1 cellular context compared by ENCODE assay signal in genomic region chr19:36837902-36838783, GRCh38.
TF ChIP-seq lines count a peak whose summit lies in the region.

ZNF790 (minus strand) TSS chr19:36838387; CDS start chr19:36825619, 12,768 bp downstream.

TF ChIP-seq in HEK293, 187 proteins besides CTCF, POLR2A, EP300 and RAD21 (continued from another document):
- TF ChIP-seq ZBTB11 (tag by site-specific recombination; conservative IDR thresholded peaks at IDR 0.05; ENCODE audit: low read depth) (peak; percentile 98), KLF8 (tag by site-specific recombination; IDR thresholded peaks at IDR 0.05) (peak; percentile 98), REST (tag by site-specific recombination; IDR thresholded peaks at IDR 0.05) (peak; percentile 88), ZNF274 (IDR thresholded peaks at IDR 0.05; ENCODE audit: low read length) (no peak), ZNF274 (tag by site-specific recombination; IDR thresholded peaks at IDR 0.05; ENCODE audit: borderline replicate concordance) (no peak; the same call in 1 of the 2 replicates), KLF1 (tag by site-specific recombination; IDR thresholded peaks at IDR 0.05) (peak; percentile 79), BCL11A (tag by site-specific recombination; IDR thresholded peaks at IDR 0.05; ENCODE audit: low read depth) (peak; percentile 64), GLIS2 (tag by site-specific recombination; IDR thresholded peaks at IDR 0.05) (no peak; the same call in 1 of the 2 replicates), ZBTB17 (tag by site-specific recombination; IDR thresholded peaks at IDR 0.05) (peak; percentile 99), ZNF488 (tag by site-specific recombination; IDR thresholded peaks at IDR 0.05) (no peak), ZNF133 (tag by site-specific recombination; IDR thresholded peaks at IDR 0.05) (peak; percentile 77), ZFP37 (tag by site-specific recombination; IDR thresholded peaks at IDR 0.05) (peak; percentile 100), ZNF24 (tag by site-specific recombination; IDR thresholded peaks at IDR 0.05) (peak; percentile 99), ZNF239 (tag by site-specific recombination; IDR thresholded peaks at IDR 0.05) (peak; percentile 95), ATF2 (tag by site-specific recombination; IDR thresholded peaks at IDR 0.05; ENCODE audit: low read depth) (peak; percentile 85), ZNF785 (tag by site-specific recombination; IDR thresholded peaks at IDR 0.05) (peak; percentile 99), SCRT1 (tag by site-specific recombination; IDR thresholded peaks at IDR 0.05; ENCODE audit: borderline replicate concordance) (peak; percentile 40; the same call in 1 of the 2 replicates), ZBTB7A (tag by site-specific recombination; IDR thresholded peaks at IDR 0.05; ENCODE audit: low read depth) (peak; percentile 89; the same call in 1 of the 2 replicates), ZNF121 (tag by site-specific recombination; IDR thresholded peaks at IDR 0.05) (peak; percentile 92), ZNF426 (tag by site-specific recombination; IDR thresholded peaks at IDR 0.05) (no peak), ZNF391 (tag by site-specific recombination; IDR thresholded peaks at IDR 0.05; ENCODE audit: borderline replicate concordance, low read depth) (peak; percentile 99), KLF9 (tag by site-specific recombination; IDR thresholded peaks at IDR 0.05; ENCODE audit: low read depth) (0 out of 2 replicates have a peak, but pooled peaks have one; percentile 46), ZNF292 (tag by site-specific recombination; IDR thresholded peaks at IDR 0.05; ENCODE audit: borderline replicate concordance, low read depth) (no peak), SETDB1 (IDR thresholded peaks at IDR 0.05; ENCODE audit: insufficient read length, low read length) (no peak), ZNF548 (tag by site-specific recombination; IDR thresholded peaks at IDR 0.05) (peak; percentile 85; the same call in 1 of the 2 replicates), HOXA7 (CRISPR knock-in tag; IDR thresholded peaks at IDR 0.05; ENCODE audit: borderline replicate concordance) (no peak), ZNF747 (tag by site-specific recombination; IDR thresholded peaks at IDR 0.05) (no peak), ZNF302 (tag by site-specific recombination; IDR thresholded peaks at IDR 0.05; ENCODE audit: low read depth) (peak; percentile 88), ZNF335 (tag by site-specific recombination; conservative IDR thresholded peaks at IDR 0.05) (peak; percentile 100), ZNF513 (tag by site-specific recombination; IDR thresholded peaks at IDR 0.05) (peak; percentile 30), ZNF624 (tag by site-specific recombination; IDR thresholded peaks at IDR 0.05) (peak; percentile 99), ZNF221 (tag by site-specific recombination; IDR thresholded peaks at IDR 0.05; ENCODE audit: borderline replicate concordance) (0 out of 2 replicates have a peak, but pooled peaks have one; percentile 49), HIC1 (tag by site-specific recombination; IDR thresholded peaks at IDR 0.05) (no peak), HOXD13 (CRISPR knock-in tag; IDR thresholded peaks at IDR 0.05; ENCODE audit: borderline replicate concordance) (no peak), ZSCAN5A (tag by site-specific recombination; IDR thresholded peaks at IDR 0.05) (peak; percentile 98), PBX3 (CRISPR knock-in tag; IDR thresholded peaks at IDR 0.05) (peak; percentile 52; the same call in 1 of the 2 replicates), ZBTB6 (tag by site-specific recombination; IDR thresholded peaks at IDR 0.05) (peak; percentile 56; the same call in 1 of the 2 replicates), ZNF558 (tag by site-specific recombination; IDR thresholded peaks at IDR 0.05) (peak; percentile 79), ZNF585B (tag by site-specific recombination; IDR thresholded peaks at IDR 0.05) (no peak), ZNF433 (tag by site-specific recombination; IDR thresholded peaks at IDR 0.05; ENCODE audit: low read depth) (peak; percentile 46; the same call in 1 of the 2 replicates), ZFP69B (tag by site-specific recombination; IDR thresholded peaks at IDR 0.05) (peak; percentile 96), ZNF555 (tag by site-specific recombination; conservative IDR thresholded peaks at IDR 0.05) (no peak), ZNF701 (tag by site-specific recombination; IDR thresholded peaks at IDR 0.05) (peak; percentile 94)
